ENCODE assay signal across 1 cellular context in genomic region chr5:1781726-1782384, GRCh38.
TF ChIP-seq lines count a peak whose summit lies in the region.

No MANE protein-coding gene starts in this region.

TF ChIP-seq in H1, 55 proteins besides CTCF, POLR2A, EP300 and RAD21:
- TF ChIP-seq KDM1A (IDR thresholded peaks at IDR 0.05; ENCODE audit: borderline replicate concordance, low read length) (no peak), JUND (IDR thresholded peaks at IDR 0.05; ENCODE audit: low read length) (no peak), HDAC2 (IDR thresholded peaks at IDR 0.05; ENCODE audit: borderline replicate concordance in 1 of 2, low read depth in 2 of 2, low read length in 2 of 2) (no peak), CHD1 (IDR thresholded peaks at IDR 0.05; ENCODE audit: low read depth, low read length) (no peak), NANOG (IDR thresholded peaks at IDR 0.05; ENCODE audit: insufficient read depth, low read depth, low read length, poor library complexity, severe bottlenecking) (no peak), TAF7 (optimal IDR thresholded peaks at IDR 0.05; ENCODE audit: borderline replicate concordance, low read depth, low read length) (no peak), SP1 (IDR thresholded peaks at IDR 0.05; ENCODE audit: low read depth, low read length) (no peak), SIX5 (IDR thresholded peaks at IDR 0.05; ENCODE audit: low read depth, low read length) (no peak)
